ENCODE assay signal across 8 cellular contexts in genomic region chr12:109995366-109995702, GRCh38. TPM values are rescaled to one million over a fixed set of nuclear protein-coding genes. Genes with fewer than 3 reads are reported as not detected.
DNase-seq lines count a peak whose midpoint lies in the region; ATAC-seq and TF ChIP-seq lines count a peak whose summit lies in the region.

No MANE protein-coding gene starts in this region.

- ATAC-seq in sciatic nerve (no peak), GM21526 (IDR thresholded peaks at IDR 0.05; ENCODE audit: low FRiP score, unreplicated experiment) (no peak)

- H3K4me1 Mint-ChIP-seq in activated CD4-positive, alpha-beta memory T cell treated with anti-CD3 and anti-CD28 coated beads for 36 hours (ENCODE audit: low read depth): peaks cover 58% of the 10 kb centered on the region

- DNase-seq in HAP-1 (ENCODE audit: low spot score in 2 of 2) (no peak), spleen (no peak), NCI-H2081 (lab: John Stamatoyannopoulos, UW) (no peak), sciatic nerve (ENCODE audit: low spot score) (no peak)
- no peak for DNase-seq in activated CD4-positive, alpha-beta memory T cell treated with anti-CD3 and anti-CD28 coated beads for 36 hours
- DNase-seq in activated CD4-positive, alpha-beta T cell treated with anti-CD3 and anti-CD28 coated beads for 1 hour: no peak

- H3K27me3 Mint-ChIP-seq in activated CD4-positive, alpha-beta memory T cell treated with anti-CD3 and anti-CD28 coated beads for 36 hours: no peaks in the 10 kb centered on the region

- no peak for TF ChIP-seq CTCF in spleen (IDR thresholded peaks at IDR 0.05 in 8 of 11, conservative IDR thresholded peaks at IDR 0.05 in 3 of 11)

- H3K27ac Mint-ChIP-seq in activated CD4-positive, alpha-beta memory T cell treated with anti-CD3 and anti-CD28 coated beads for 36 hours: peak overlapping the region; percentile 95

- H3K4me1 ChIP-seq in HAP-1 (peaks cover 27% of the 10 kb centered on the region), iPS-15b (ENCODE audit: control insufficient read depth, insufficient read depth, low read length) (peaks cover 3% of the 10 kb centered on the region), spleen (peaks cover 30 to 87% (median 68%) of the 10 kb centered on the region in 6 donors)

- H3K4me3 Mint-ChIP-seq in activated CD4-positive, alpha-beta memory T cell treated with anti-CD3 and anti-CD28 coated beads for 36 hours: peak overlapping the region; percentile 96

- in situ Hi-C loops in HAP-1 (cut with MboI; ENCODE audit: low sequenced_read_pairs): no loop called here

- WGBS in spleen, 5 donors: 0 to 2% (median 1%) methylated on average over 7 of the region's 7 CpGs

- H3K9ac ChIP-seq in iPS-15b (ENCODE audit: low read depth, low read length): peak overlapping the region; percentile 61

- intact Hi-C loops in activated CD4-positive, alpha-beta memory T cell treated with anti-CD3 and anti-CD28 coated beads for 36 hours (cut with micrococcal nuclease): loop anchor here (1.0 to 10.0 kb wide), 3 partner anchors 8 to 589 kb away; partner anchors contain the start of genes ATP2A2 and PPTC7
- intact Hi-C loops in spleen (cut with DNase I; ENCODE audit: low total_unique reads) (no loop called here), sciatic nerve (cut with DNase I) (no loop called here)

- CTCF ChIA-PET in activated CD4-positive, alpha-beta memory T cell treated with anti-CD3 and anti-CD28 coated beads for 36 hours (lab: Charles Lee): interaction anchor here (0.9 to 1.5 kb wide), 3 partner anchors 42 to 150 kb away, joined by 3 read pairs; partner anchors contain the start of gene IFT81

- H3K9me3 Mint-ChIP-seq in activated CD4-positive, alpha-beta memory T cell treated with anti-CD3 and anti-CD28 coated beads for 36 hours: no peaks in the 10 kb centered on the region

- peak overlapping the region; percentile 92 to 100 (median 98) for H3K27ac ChIP-seq in spleen

- no peak for TF ChIP-seq POLR2A in spleen (IDR thresholded peaks at IDR 0.05)

- peak overlapping the region; percentile 93 for H3K4me3 ChIP-seq in HAP-1
- H3K4me3 ChIP-seq in iPS-15b (ENCODE audit: low read depth, low read length): peak overlapping the region; percentile 75
- peak overlapping the region; percentile 71 to 97 (median 84) for H3K4me3 ChIP-seq in spleen

- POLR2A ChIA-PET in activated CD4-positive, alpha-beta memory T cell treated with anti-CD3 and anti-CD28 coated beads for 36 hours (lab: Charles Lee): interaction anchor here (0.8 to 1.6 kb wide), 4 partner anchors 10 to 28 kb away, joined by 3 to 5 read pairs (median 4); no protein-coding TSS in a partner anchor

- no peaks in the 10 kb centered on the region for H3K9me3 ChIP-seq in HAP-1
- no peaks in the 10 kb centered on the region for H3K9me3 ChIP-seq in iPS-15b (ENCODE audit: control insufficient read depth, insufficient read depth, low read length)
- no peaks in the 10 kb centered on the region for H3K9me3 ChIP-seq in spleen

- H3K27me3 ChIP-seq in HAP-1 (ENCODE audit: low read depth) (no peaks in the 10 kb centered on the region), iPS-15b (ENCODE audit: control insufficient read depth, insufficient read depth, low read length) (peaks cover 6% of the 10 kb centered on the region), spleen (replicated peaks in 1 of 7) (no peaks in the 10 kb centered on the region)

- peaks cover 5% of the 10 kb centered on the region for H3K36me3 ChIP-seq in HAP-1 (replicated peaks)
- H3K36me3 ChIP-seq in iPS-15b (ENCODE audit: control insufficient read depth, insufficient read depth, low read length): no peaks in the 10 kb centered on the region
- H3K36me3 ChIP-seq in spleen: peaks cover 0 to 28% (median 9%) of the 10 kb centered on the region in 6 donors

- H3K36me3 Mint-ChIP-seq in activated CD4-positive, alpha-beta memory T cell treated with anti-CD3 and anti-CD28 coated beads for 36 hours: peaks cover 12% of the 10 kb centered on the region

RNA-seq across cellular contexts. Expression of gene GIT2, which starts 0.8 kb away (rescaled TPM):
- total RNA-seq in activated CD4-positive, alpha-beta memory T cell treated with anti-CD3 and anti-CD28 coated beads for 36 hours: 10 to 100 TPM; 52.1 to 56.7 TPM
- total RNA-seq in spleen (100 to 1,000 TPM; 101 to 169 (median 129) TPM), sciatic nerve (66.6 TPM)
- polyA plus RNA-seq in spleen: 10 to 100 TPM; 26.5 to 35.5 (median 32.0) TPM

RNA-seq across cellular contexts. Expression of gene ANKRD13A, which starts 3.9 kb away (rescaled TPM):
- total RNA-seq in activated CD4-positive, alpha-beta memory T cell treated with anti-CD3 and anti-CD28 coated beads for 36 hours: 10 to 100 TPM; 45.0 to 46.6 TPM
- total RNA-seq in spleen (100 to 1,000 TPM in 4 of 7 donors, 10 to 100 TPM in 3; 88.0 to 134 (median 110) TPM), sciatic nerve (41.1 TPM)
- polyA plus RNA-seq in spleen: 10 to 100 TPM; 32.9 to 46.8 (median 46.6) TPM

RNA-seq across cellular contexts. Expression of gene C12orf76, which starts 53.0 kb away (rescaled TPM):
- 10 to 100 TPM; 14.2 to 17.1 TPM for total RNA-seq in activated CD4-positive, alpha-beta memory T cell treated with anti-CD3 and anti-CD28 coated beads for 36 hours
- total RNA-seq in spleen (10 to 100 TPM; 12.9 to 19.9 (median 17.8) TPM), sciatic nerve (40.3 TPM)
- polyA plus RNA-seq in spleen: 10 to 100 TPM; 15.2 to 21.5 (median 16.4) TPM
